Comparison of ENCODE assay signal across 19 cellular contexts in genomic region chr9:3502560-3503398, GRCh38. TPM values are rescaled to one million over a fixed set of nuclear protein-coding genes. Genes with fewer than 3 reads are reported as not detected.
DNase-seq lines count a peak whose midpoint lies in the region; ATAC-seq and TF ChIP-seq lines count a peak whose summit lies in the region.
"Had no signal": no experiment of that assay in that cellular context is flagged by ENCODE, and none has a peak within 500 bp of the region (broad histone marks: within the 10 kb centered on the region; RNA-seq: fewer than 3 reads in every experiment).

No MANE protein-coding gene starts in this region.

- no peaks in the 10 kb centered on the region for H3K9me3 ChIP-seq in RWPE2 (ENCODE audit: severe bottlenecking)
- H3K9me3 ChIP-seq in CD4-positive, alpha-beta memory T cell (ENCODE audit: control insufficient read depth in 1 of 2, low read length in 2 of 2): no peaks in the 10 kb centered on the region

- intact Hi-C loops in CD4-positive, alpha-beta memory T cell (cut with micrococcal nuclease): no loop called here

- no peaks in the 10 kb centered on the region; the same call in 1 of the 2 replicates for H3K36me3 ChIP-seq in RWPE2 (ENCODE audit: low read depth)
- no peaks in the 10 kb centered on the region for H3K36me3 ChIP-seq in CD4-positive, alpha-beta memory T cell (ENCODE audit: insufficient read depth, low read length)

- H3K27ac Mint-ChIP-seq in activated naive CD4-positive, alpha-beta T cell treated with anti-CD3 and anti-CD28 coated beads, Interleukin-2, amount 50 U/mL, for 24 hours: peak overlapping the region; percentile 63
- no peak overlapping the region for H3K27ac Mint-ChIP-seq in CD4-positive, alpha-beta memory T cell

- H3K27ac ChIP-seq in RWPE2 (ENCODE audit: poor library complexity, severe bottlenecking) (peak overlapping the region; percentile 35), foreskin keratinocyte (no peak overlapping the region)
- H3K27ac ChIP-seq in CD4-positive, alpha-beta memory T cell (ENCODE audit: low read depth, low read length): no peak overlapping the region
- H3K27ac ChIP-seq: PC-9 had no signal

- H3K4me1 ChIP-seq in RWPE2 (ENCODE audit: insufficient read depth, poor library complexity, severe bottlenecking): peaks cover 31% of the 10 kb centered on the region
- no peaks in the 10 kb centered on the region for H3K4me1 ChIP-seq in foreskin keratinocyte
- H3K4me1 ChIP-seq in CD4-positive, alpha-beta memory T cell (ENCODE audit: insufficient read depth, low read length): no peaks in the 10 kb centered on the region

- POLR2A ChIA-PET in CD4-positive, alpha-beta memory T cell (lab: Charles Lee; ENCODE audit: partially characterized antibody): interaction anchor here (0.6 to 1.6 kb wide), 2 partner anchors 21 to 24 kb away, joined by 4 to 7 read pairs; partner anchors contain the start of gene RFX3

- H3K4me3 Mint-ChIP-seq in activated naive CD4-positive, alpha-beta T cell treated with anti-CD3 and anti-CD28 coated beads, Interleukin-2, amount 50 U/mL, for 24 hours: no peak overlapping the region
- no peak overlapping the region for H3K4me3 Mint-ChIP-seq in CD4-positive, alpha-beta memory T cell
- H3K4me3 Mint-ChIP-seq: natural killer cell had no signal

- H3K9me3 Mint-ChIP-seq in activated naive CD4-positive, alpha-beta T cell treated with anti-CD3 and anti-CD28 coated beads, Interleukin-2, amount 50 U/mL, for 24 hours: no peaks in the 10 kb centered on the region
- H3K9me3 Mint-ChIP-seq in CD4-positive, alpha-beta memory T cell: no peaks in the 10 kb centered on the region
- H3K9me3 Mint-ChIP-seq: natural killer cell had no signal

- ATAC-seq in RWPE2 (ENCODE audit: low read depth): peak; percentile 94
- ATAC-seq in foreskin keratinocyte: peak; percentile 63

- peaks cover 12% of the 10 kb centered on the region for H3K36me3 Mint-ChIP-seq in activated naive CD4-positive, alpha-beta T cell treated with anti-CD3 and anti-CD28 coated beads, Interleukin-2, amount 50 U/mL, for 24 hours
- peaks cover 0 to 6% of the 10 kb centered on the region in 2 donors for H3K36me3 Mint-ChIP-seq in CD4-positive, alpha-beta memory T cell
- H3K36me3 Mint-ChIP-seq: natural killer cell had no signal

- H3K4me1 Mint-ChIP-seq in activated naive CD4-positive, alpha-beta T cell treated with anti-CD3 and anti-CD28 coated beads, Interleukin-2, amount 50 U/mL, for 24 hours: peaks cover 51% of the 10 kb centered on the region
- H3K4me1 Mint-ChIP-seq in CD4-positive, alpha-beta memory T cell: peaks cover 14 to 24% (median 19%) of the 10 kb centered on the region in 4 donors

- CTCF ChIA-PET in CD4-positive, alpha-beta memory T cell (lab: Charles Lee; ENCODE audit: partially characterized antibody): no interaction called here

- TF ChIP-seq CTCF in RWPE2 (IDR thresholded peaks at IDR 0.05; ENCODE audit: poor library complexity, severe bottlenecking) (no peak), foreskin keratinocyte (conservative IDR thresholded peaks at IDR 0.05) (no peak)

- DNase-seq in activated naive CD4-positive, alpha-beta T cell (lab: John Stamatoyannopoulos, UW): no peak
- DNase-seq in RWPE2 (ENCODE audit: low spot score): no peak
- no peak for DNase-seq in foreskin keratinocyte
- DNase-seq in amniotic stem cell (lab: John Stamatoyannopoulos, UW): no peak
- DNase-seq in Kasumi-1 (lab: John Stamatoyannopoulos, UW): no peak
- DNase-seq in CD4-positive, alpha-beta memory T cell: no peak
- no peak for DNase-seq in dermis blood vessel endothelial cell
- DNase-seq: activated CD4-positive, alpha-beta T cell treated with anti-CD3 and anti-CD28 coated beads, Interleukin-2, amount 50 U/mL, for 4 hours; activated T-cell treated with anti-CD3 and anti-CD28 coated beads, Interleukin-2, amount 50 U/mL, for 48 hours; cerebellar nuclear complex; foreskin melanocyte; H7; Karpas-422; natural killer cell; NCI-H1417 treated with DMSO at 0.1 percent for 48 hours; NCI-H446 treated with DMSO at 0.1 percent for 48 hours; PC-9 had no signal

- H3K27me3 ChIP-seq in RWPE2 (ENCODE audit: insufficient read depth, poor library complexity, severe bottlenecking) (no peaks in the 10 kb centered on the region), foreskin keratinocyte (no peaks in the 10 kb centered on the region)
- no peaks in the 10 kb centered on the region for H3K27me3 ChIP-seq in CD4-positive, alpha-beta memory T cell (ENCODE audit: insufficient read depth, low read length)

- no peak overlapping the region for H3K4me3 ChIP-seq in RWPE2 (ENCODE audit: severe bottlenecking)
- no peak overlapping the region for H3K4me3 ChIP-seq in CD4-positive, alpha-beta memory T cell (ENCODE audit: low read length in 2 of 2)
- H3K4me3 ChIP-seq: lung, PC-9 had no signal

- no peaks in the 10 kb centered on the region for H3K27me3 Mint-ChIP-seq in activated naive CD4-positive, alpha-beta T cell treated with anti-CD3 and anti-CD28 coated beads, Interleukin-2, amount 50 U/mL, for 24 hours
- H3K27me3 Mint-ChIP-seq in CD4-positive, alpha-beta memory T cell: no peaks in the 10 kb centered on the region

RNA-seq across cellular contexts. Expression of gene RFX3, which starts 23.0 kb away (rescaled TPM):
- total RNA-seq in foreskin keratinocyte (2.2 and 2.5 TPM in 2 replicates), dermis blood vessel endothelial cell (11.4 and 12.8 TPM in 2 replicates)
- 0.38 TPM in 2 replicates for polyA plus RNA-seq in foreskin keratinocyte
- 10 to 100 TPM; 25.9 to 30.8 TPM for total RNA-seq in CD4-positive, alpha-beta memory T cell
- polyA plus RNA-seq in CD4-positive, alpha-beta memory T cell: 1 to 10 TPM; 3.0 to 7.0 TPM
